11 cellular contexts compared by ENCODE assay signal in genomic region chr11:35800970-35801953, GRCh38.
A peak's percentile ranks its signal among the peaks of the same experiment; 100 is the strongest.
DNase-seq lines count a peak whose midpoint lies in the region; ATAC-seq, FAIRE-seq and TF ChIP-seq lines count a peak whose summit lies in the region.
"Had no signal": no experiment of that assay in that cellular context is flagged by ENCODE, and none has a peak within 500 bp of the region (broad histone marks: within the 10 kb centered on the region; RNA-seq: fewer than 3 reads in every experiment).

No MANE protein-coding gene starts in this region.

- no peak overlapping the region for H3K4me3 ChIP-seq in endothelial cell of umbilical vein (replicated peaks in 1 of 3; ENCODE audit: insufficient read depth in 1 of 3, low read depth in 1 of 3, low read length in 3 of 3)
- no peak overlapping the region for H3K4me3 ChIP-seq in osteoblast (ENCODE audit: insufficient read depth, low read length)

- no peak overlapping the region for H3K9ac ChIP-seq in endothelial cell of umbilical vein (replicated peaks; ENCODE audit: extremely low read depth, insufficient read depth, low read length)

- H3K36me3 ChIP-seq in endothelial cell of umbilical vein (ENCODE audit: control insufficient read depth in 2 of 2, extremely low read depth in 1 of 2, insufficient read depth in 2 of 2, low read length in 2 of 2) (no peaks in the 10 kb centered on the region), osteoblast (ENCODE audit: insufficient read depth, low read length) (peaks cover 4% of the 10 kb centered on the region)

- peaks cover 3% of the 10 kb centered on the region for H3K79me2 ChIP-seq in endothelial cell of umbilical vein (ENCODE audit: control insufficient read depth, insufficient read depth, low read length)
- H3K79me2 ChIP-seq in osteoblast (ENCODE audit: insufficient read depth, low read length): peaks cover 24% of the 10 kb centered on the region

- peaks cover 29% of the 10 kb centered on the region for H3K4me1 ChIP-seq in endothelial cell of umbilical vein (ENCODE audit: control insufficient read depth, extremely low read depth, insufficient read depth, low read length)
- peaks cover 23% of the 10 kb centered on the region for H3K4me1 ChIP-seq in osteoblast (ENCODE audit: insufficient read depth, low read length)

- CTCF ChIA-PET in endothelial cell of umbilical vein (lab: Charles Lee): interaction anchor here (11.6 kb wide), 1 partner anchor 20 kb away, joined by 141 read pairs; no protein-coding TSS in a partner anchor

- FAIRE-seq in GM12891 (lab: Jason Lieb, UNC) (peak; percentile 41), endothelial cell of umbilical vein (lab: Jason Lieb, UNC) (no peak)

- ATAC-seq in GM21528 (IDR thresholded peaks at IDR 0.05; ENCODE audit: low FRiP score, unreplicated experiment): peak; percentile 73
- ATAC-seq in HG03457 (IDR thresholded peaks at IDR 0.05; ENCODE audit: unreplicated experiment): peak; percentile 76
- ATAC-seq in esophagus mucosa: no peak

- no TSS peak for BruUV-seq in endothelial cell of umbilical vein (replicated peaks; lab: Mats Ljungman, UMichigan)

- no peak overlapping the region for H2AFZ ChIP-seq in endothelial cell of umbilical vein (ENCODE audit: low read depth, low read length)
- H2AFZ ChIP-seq in osteoblast (ENCODE audit: low read length): no peak overlapping the region

- DNase-seq in GM12891 (ENCODE audit: insufficient read length, low spot score) (peak; percentile 12), endothelial cell of umbilical vein (ENCODE audit: low read depth, low spot score) (peak; percentile 56), activated gamma-delta T cell (lab: John Stamatoyannopoulos, UW) (no peak), osteoblast (ENCODE audit: insufficient read length, low spot score, missing footprints) (no peak)
- no peak for DNase-seq in activated effector memory CD4-positive, alpha-beta T cell treated with anti-CD3 and anti-CD28 coated beads, Interleukin-2, amount 50 U/mL, for 16 hours
- DNase-seq: activated gamma-delta T cell treated with Interleukin-2 at 50 U/mL for 16 hours; CD4-positive, CD25-positive, alpha-beta regulatory T cell; NCI-H69 had no signal

- no peaks in the 10 kb centered on the region for H3K27me3 ChIP-seq in endothelial cell of umbilical vein (ENCODE audit: control insufficient read depth in 2 of 2, insufficient read depth in 2 of 2, low read length in 2 of 2)
- H3K27me3 ChIP-seq in osteoblast (ENCODE audit: insufficient read depth, low read length): no peaks in the 10 kb centered on the region

- dilution Hi-C loops in endothelial cell of umbilical vein (cut with MboI; ENCODE audit: extremely low pct_ligation_motif_present, low sequenced_read_pairs): loop anchor here (25.0 kb wide), 1 partner anchor 461 kb away; no protein-coding TSS in a partner anchor

- H3K27ac ChIP-seq in endothelial cell of umbilical vein (ENCODE audit: insufficient read depth, low read depth, low read length): no peak overlapping the region
- no peak overlapping the region for H3K27ac ChIP-seq in osteoblast (ENCODE audit: low read depth, low read length)

- intact Hi-C loops in endothelial cell of umbilical vein (cut with micrococcal nuclease): no loop called here

- H3K4me2 ChIP-seq in endothelial cell of umbilical vein (ENCODE audit: insufficient read depth, low read length) (no peak overlapping the region), osteoblast (ENCODE audit: insufficient read depth, low read length) (no peak overlapping the region)

- no peaks in the 10 kb centered on the region for H3K9me1 ChIP-seq in endothelial cell of umbilical vein (replicated peaks; ENCODE audit: control insufficient read depth, extremely low read depth, insufficient read depth, low read length)

- H4K20me1 ChIP-seq in endothelial cell of umbilical vein (replicated peaks; ENCODE audit: control insufficient read depth, extremely low read depth, insufficient read depth, low read length) (no peaks in the 10 kb centered on the region), osteoblast (ENCODE audit: insufficient read depth, low read length) (peaks cover 23% of the 10 kb centered on the region)

- POLR2A ChIA-PET in endothelial cell of umbilical vein (lab: Charles Lee): no interaction called here

- TF ChIP-seq CTCF in endothelial cell of umbilical vein (IDR thresholded peaks at IDR 0.05; ENCODE audit: extremely low read depth in 1 of 2, insufficient read depth in 1 of 2, low read depth in 1 of 2, low read length in 2 of 2) (no peak), osteoblast (IDR thresholded peaks at IDR 0.05; ENCODE audit: extremely low read depth, low read depth, low read length) (no peak)

- TF ChIP-seq POLR2A in GM12891 (IDR thresholded peaks at IDR 0.05; ENCODE audit: low read depth, low read length): no peak
- TF ChIP-seq POLR2A in endothelial cell of umbilical vein (IDR thresholded peaks at IDR 0.05; ENCODE audit: low read depth, low read length): no peak

- no peaks in the 10 kb centered on the region for H3K9me3 ChIP-seq in endothelial cell of umbilical vein (replicated peaks; ENCODE audit: control insufficient read depth, insufficient read depth, low read length)
- H3K9me3 ChIP-seq in osteoblast (ENCODE audit: low read depth, low read length): no peaks in the 10 kb centered on the region

TF ChIP-seq in GM12891, 5 proteins besides CTCF, POLR2A, EP300 and RAD21:
- TF ChIP-seq POU2F2 (IDR thresholded peaks at IDR 0.05; ENCODE audit: low read depth, low read length): no peak
- no peak for TF ChIP-seq TAF1 (IDR thresholded peaks at IDR 0.05; ENCODE audit: low read depth, low read length)
- no peak for TF ChIP-seq SPI1 (IDR thresholded peaks at IDR 0.05; ENCODE audit: low read depth, low read length)
- TF ChIP-seq PAX5 (IDR thresholded peaks at IDR 0.05; ENCODE audit: insufficient read depth, low read length, severe bottlenecking): no peak
- TF ChIP-seq POLR2AphosphoS5 (IDR thresholded peaks at IDR 0.05; ENCODE audit: low read depth, low read length): no peak

TF ChIP-seq in endothelial cell of umbilical vein, 7 proteins besides CTCF, POLR2A, EP300 and RAD21:
- TF ChIP-seq MYC (IDR thresholded peaks at IDR 0.05; ENCODE audit: low read depth, low read length): no peak
- TF ChIP-seq JUN (IDR thresholded peaks at IDR 0.05; ENCODE audit: borderline replicate concordance, insufficient read depth, insufficient read length, low read depth): no peak
- TF ChIP-seq POLR2AphosphoS5 (IDR thresholded peaks at IDR 0.05; ENCODE audit: insufficient read depth, low read depth, low read length): no peak
- TF ChIP-seq FOS (IDR thresholded peaks at IDR 0.05; ENCODE audit: borderline replicate concordance, insufficient read depth, low read length): no peak
- TF ChIP-seq GATA2 (IDR thresholded peaks at IDR 0.05; ENCODE audit: insufficient read depth, insufficient read length, low read depth, low read length): no peak
- no peak for TF ChIP-seq EZH2 (IDR thresholded peaks at IDR 0.05; ENCODE audit: borderline replicate concordance, low read depth, low read length, severe bottlenecking)
- no peak for TF ChIP-seq MAX (IDR thresholded peaks at IDR 0.05; ENCODE audit: insufficient read depth, insufficient read length)
TF ChIP-seq in endothelial cell of umbilical vein: peak in this region for 0.

Comparison
In these comparisons a context has a peak if more than half of its experiments do, and no peak if none do; other contexts are left out.
1. DNase-seq: peak in GM12891 (single experiment) and endothelial cell of umbilical vein (single experiment); none in activated gamma-delta T cell (single experiment), activated effector memory CD4-positive, alpha-beta T cell treated with anti-CD3 and anti-CD28 coated beads, Interleukin-2, amount 50 U/mL, for 16 hours (single experiment) and osteoblast (single experiment).